ENCODE assay signal across 18 cellular contexts in genomic region chr7:79982151-79982770, GRCh38.
DNase-seq lines count a peak whose midpoint lies in the region; ATAC-seq and TF ChIP-seq lines count a peak whose summit lies in the region.
"Had no signal": no experiment of that assay in that cellular context is flagged by ENCODE, and none has a peak within 500 bp of the region (broad histone marks: within the 10 kb centered on the region; RNA-seq: fewer than 3 reads in every experiment).

No MANE protein-coding gene starts in this region.

- H3K4me3 ChIP-seq in AG04450 (ENCODE audit: low read depth, low read length) (no peak overlapping the region), foreskin fibroblast (ENCODE audit: low read depth in 1 of 2, low read length in 2 of 2) (no peak overlapping the region)
- H3K4me3 ChIP-seq: coronary artery, esophagus squamous epithelium, left ventricle myocardium inferior had no signal

- ATAC-seq in HG03095 (IDR thresholded peaks at IDR 0.05; ENCODE audit: unreplicated experiment) (no peak), HG03175 (IDR thresholded peaks at IDR 0.05; ENCODE audit: unreplicated experiment) (no peak)
- ATAC-seq: stimulated activated naive CD8-positive, alpha-beta T cell treated with anti-CD3 and anti-CD28 coated beads, Interleukin-15, amount 100 ng/mL, for 72 hours had no signal

- DNase-seq in AG04450 (ENCODE audit: low read depth, low spot score) (peak; percentile 52), HS-27A (ENCODE audit: low read depth) (peak; percentile 50), amniotic epithelial cell (ENCODE audit: low read depth) (peak; percentile 47), foreskin fibroblast (peak; percentile 61 to 73), AML-193 (lab: John Stamatoyannopoulos, UW) (no peak), COR-L47 (lab: John Stamatoyannopoulos, UW) (no peak)
- DNase-seq: amniotic stem cell; DMS153; esophagus squamous epithelium; left ventricle myocardium inferior; naive B cell; NCI-H2081; NCI-H526; stimulated activated naive CD8-positive, alpha-beta T cell treated with anti-CD3 and anti-CD28 coated beads, Interleukin-15, amount 100 ng/mL, for 72 hours; WERI-Rb-1 had no signal

- H3K27me3 ChIP-seq in AG04450 (ENCODE audit: control insufficient read depth, insufficient read depth, low read length) = no peaks in the 10 kb centered on the region
- H3K27me3 ChIP-seq: esophagus squamous epithelium had no signal

- H3K27ac ChIP-seq in AG04450 (ENCODE audit: low read depth, low read length) = no peak overlapping the region
- H3K27ac ChIP-seq: coronary artery, esophagus squamous epithelium, left ventricle myocardium inferior, WERI-Rb-1 had no signal

- CTCF ChIA-PET in AG04450 (lab: Charles Lee) = no interaction called here

- TF ChIP-seq CTCF in AG04450 (IDR thresholded peaks at IDR 0.05; ENCODE audit: low read depth, low read length) (no peak), foreskin fibroblast (IDR thresholded peaks at IDR 0.05; ENCODE audit: low read depth, low read length) (no peak)

- POLR2A ChIA-PET in AG04450 (lab: Yijun Ruan, JAX) = interaction anchor here (1.0 kb wide), 2 partner anchors 65 to 700 kb away, joined by 3 to 4 read pairs; no protein-coding TSS in a partner anchor

- peaks cover 7% of the 10 kb centered on the region; the same call in 1 of the 2 replicates for H3K9me3 ChIP-seq in AG04450 (ENCODE audit: control insufficient read depth, insufficient read depth, low read length)
- H3K9me3 ChIP-seq: esophagus squamous epithelium, left ventricle myocardium inferior had no signal

Comparison
In these comparisons a context has a peak if more than half of its experiments do, and no peak if none do; other contexts are left out.
1. DNase-seq: peak in AG04450 (single experiment), HS-27A (single experiment), amniotic epithelial cell (single experiment) and foreskin fibroblast (2 of 2); none in AML-193 (0 of 2) and COR-L47 (single experiment).